Comparison of ENCODE assay signal across 22 cellular contexts in the genomic region with DNA sequence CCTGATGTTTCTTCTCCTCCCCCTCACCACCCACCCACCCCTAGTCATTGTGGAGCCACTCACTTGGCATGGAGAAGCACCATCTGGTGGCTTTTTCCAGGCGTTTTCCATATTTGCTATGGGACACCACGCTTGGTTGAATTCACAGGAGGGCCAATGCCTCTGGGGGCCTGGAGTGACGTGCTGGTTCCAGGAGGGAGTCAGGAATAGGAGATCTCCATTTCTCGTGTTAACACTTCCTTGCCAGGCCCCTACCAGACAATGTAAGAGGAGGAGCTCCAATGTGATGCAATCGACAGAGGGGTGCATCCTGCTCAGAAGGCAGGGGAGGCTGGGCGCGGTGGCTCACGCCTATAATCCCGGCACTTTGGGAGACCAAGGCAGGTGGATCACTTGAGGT. TPM values are rescaled to one million over a fixed set of nuclear protein-coding genes. Genes with fewer than 3 reads are reported as not detected.
DNase-seq lines count a peak whose midpoint lies in the region; ATAC-seq lines count a peak whose summit lies in the region.
"Had no signal": no experiment of that assay in that cellular context is flagged by ENCODE, and none has a peak within 500 bp of the region (broad histone marks: within the 10 kb centered on the region; RNA-seq: fewer than 3 reads in every experiment).

No MANE protein-coding gene starts in this region.

- H3K27me3 Mint-ChIP-seq in T-helper 17 cell = no peaks in the 10 kb centered on the region
- no peaks in the 10 kb centered on the region for H3K27me3 Mint-ChIP-seq in activated naive CD8-positive, alpha-beta T cell treated with anti-CD3 and anti-CD28 coated beads for 36 hours
- H3K27me3 Mint-ChIP-seq: dendritic cell treated with granulocyte-macrophage colony-stimulating factor and Interleukin-4, amounts not matched to agents 40 ng/mL and 50 ng/mL, for 4 days; memory B cell; naive thymus-derived CD8-positive, alpha-beta T cell had no signal

- DNase-seq in NCI-H1092 (lab: John Stamatoyannopoulos, UW) (peak; percentile 60), NCI-H510A (lab: John Stamatoyannopoulos, UW) (peak; percentile 93), dermis blood vessel endothelial cell (peak; percentile 56), T-helper 17 cell (no peak), NOMO-1 (lab: John Stamatoyannopoulos, UW; ENCODE audit: unreplicated experiment in 2 of 2) (no peak), SW 1271 (lab: John Stamatoyannopoulos, UW) (no peak)
- DNase-seq in activated naive CD8-positive, alpha-beta T cell treated with anti-CD3 and anti-CD28 coated beads for 36 hours = no peak
- DNase-seq: activated CD8-positive, alpha-beta memory T cell treated with anti-CD3 and anti-CD28 coated beads for 24 hours; foreskin melanocyte; HFFc6; naive thymus-derived CD8-positive, alpha-beta T cell; NCI-H2081 treated with DMSO at 0.1 percent for 48 hours; stimulated activated CD4-positive, alpha-beta T cell treated with anti-CD3 and anti-CD28 coated beads, Interleukin-4, amount 100 ng/mL, for 24 hours had no signal

- no peak for ATAC-seq in T-helper 17 cell
- ATAC-seq: activated CD4-positive, CD25-positive, alpha-beta regulatory T cell treated with anti-CD3 and anti-CD28 coated beads, Interleukin-2, amount 50 U/mL, for 24 hours; naive thymus-derived CD8-positive, alpha-beta T cell; Right ventricle myocardium inferior had no signal

- H3K9me3 Mint-ChIP-seq in activated naive CD8-positive, alpha-beta T cell treated with anti-CD3 and anti-CD28 coated beads for 36 hours = no peaks in the 10 kb centered on the region
- H3K9me3 Mint-ChIP-seq: activated T-helper 1 cell treated with anti-CD3 and anti-CD28 coated beads, Interleukin-12 subunit alpha, Interleukin-12 subunit beta, Interleukin-2, Interleukin-4 antibody, amounts not matched to agents 30 ng/mL and 10 ng/mL and 1 ng/mL, durations not matched to agents 14 hours and 24 hours and 36 hours; dendritic cell treated with granulocyte-macrophage colony-stimulating factor and Interleukin-4, amounts not matched to agents 40 ng/mL and 50 ng/mL, for 4 days; HFFc6; memory B cell; naive thymus-derived CD8-positive, alpha-beta T cell; T-helper 2 cell treated with Interferon-gamma antibody and Interleukin-4, amounts not matched to agents 5 μg/mL and 100 μg/mL, for 36 hours had no signal

- H3K9me3 ChIP-seq in BLaER1 treated with 17β-estradiol and CSF1 and Interleukin-3, amounts not matched to agents 10 nM and 100 nM (replicated peaks in 1 of 11) = peaks cover 0 to 10% (median 7%) of the 10 kb centered on the region in 11 experiments; a peak in 11 of 22 replicates
- H3K9me3 ChIP-seq in T-helper 17 cell (ENCODE audit: control insufficient read depth, low read length, poor library complexity, severe bottlenecking) = no peaks in the 10 kb centered on the region
- H3K9me3 ChIP-seq: prostate gland had no signal

- no peak overlapping the region for H3K4me3 Mint-ChIP-seq in T-helper 17 cell
- no peak overlapping the region for H3K4me3 Mint-ChIP-seq in activated naive CD8-positive, alpha-beta T cell treated with anti-CD3 and anti-CD28 coated beads for 36 hours
- H3K4me3 Mint-ChIP-seq: activated T-helper 1 cell treated with anti-CD3 and anti-CD28 coated beads, Interleukin-12 subunit alpha, Interleukin-12 subunit beta, Interleukin-2, Interleukin-4 antibody, amounts not matched to agents 30 ng/mL and 10 ng/mL and 1 ng/mL, durations not matched to agents 14 hours and 24 hours and 36 hours; dendritic cell treated with granulocyte-macrophage colony-stimulating factor and Interleukin-4, amounts not matched to agents 40 ng/mL and 50 ng/mL, for 4 days; HFFc6; memory B cell; naive thymus-derived CD8-positive, alpha-beta T cell; T-helper 2 cell treated with Interferon-gamma antibody and Interleukin-4, amounts not matched to agents 5 μg/mL and 100 μg/mL, for 36 hours had no signal

- H3K27ac ChIP-seq in BLaER1 treated with 17β-estradiol and CSF1 and Interleukin-3, amounts not matched to agents 10 nM and 100 nM = no peak overlapping the region
- H3K27ac ChIP-seq: prostate gland, skin epidermis had no signal

- H3K4me2 ChIP-seq in BLaER1 treated with 17β-estradiol and CSF1 and Interleukin-3, amounts not matched to agents 10 nM and 100 nM = peak overlapping the region in 6 of 11 experiments; percentile 2 to 66 (median 26); a peak in 4 of 22 replicates

- no peak overlapping the region for H3K9ac ChIP-seq in BLaER1 treated with 17β-estradiol and CSF1 and Interleukin-3, amounts not matched to agents 10 nM and 100 nM

- H3K36me3 Mint-ChIP-seq in T-helper 17 cell (ENCODE audit: low read depth) = no peaks in the 10 kb centered on the region
- no peaks in the 10 kb centered on the region for H3K36me3 Mint-ChIP-seq in activated naive CD8-positive, alpha-beta T cell treated with anti-CD3 and anti-CD28 coated beads for 36 hours
- H3K36me3 Mint-ChIP-seq: naive thymus-derived CD8-positive, alpha-beta T cell had no signal

- H3K36me3 ChIP-seq in BLaER1 treated with 17β-estradiol and CSF1 and Interleukin-3, amounts not matched to agents 10 nM and 100 nM = no peaks in the 10 kb centered on the region
- H3K36me3 ChIP-seq: prostate gland had no signal

- H3K4me1 Mint-ChIP-seq in T-helper 17 cell = peaks cover 2% of the 10 kb centered on the region
- H3K4me1 Mint-ChIP-seq in activated naive CD8-positive, alpha-beta T cell treated with anti-CD3 and anti-CD28 coated beads for 36 hours = peaks cover 1% of the 10 kb centered on the region

- no peak overlapping the region for H3K4me3 ChIP-seq in BLaER1 treated with 17β-estradiol and CSF1 and Interleukin-3, amounts not matched to agents 10 nM and 100 nM
- H3K4me3 ChIP-seq: prostate gland, skin epidermis had no signal

- H4K20me1 ChIP-seq in BLaER1 treated with 17β-estradiol and CSF1 and Interleukin-3, amounts not matched to agents 10 nM and 100 nM = no peaks in the 10 kb centered on the region

- H3K27ac Mint-ChIP-seq in T-helper 17 cell = no peak overlapping the region
- no peak overlapping the region for H3K27ac Mint-ChIP-seq in activated naive CD8-positive, alpha-beta T cell treated with anti-CD3 and anti-CD28 coated beads for 36 hours
- H3K27ac Mint-ChIP-seq: activated T-helper 1 cell treated with anti-CD3 and anti-CD28 coated beads, Interleukin-12 subunit alpha, Interleukin-12 subunit beta, Interleukin-2, Interleukin-4 antibody, amounts not matched to agents 30 ng/mL and 10 ng/mL and 1 ng/mL, durations not matched to agents 14 hours and 24 hours and 36 hours; dendritic cell treated with granulocyte-macrophage colony-stimulating factor and Interleukin-4, amounts not matched to agents 40 ng/mL and 50 ng/mL, for 4 days; HFFc6; memory B cell; naive thymus-derived CD8-positive, alpha-beta T cell; T-helper 2 cell treated with Interferon-gamma antibody and Interleukin-4, amounts not matched to agents 5 μg/mL and 100 μg/mL, for 36 hours had no signal

- H3K27me3 ChIP-seq in BLaER1 treated with 17β-estradiol and CSF1 and Interleukin-3, amounts not matched to agents 10 nM and 100 nM = no peaks in the 10 kb centered on the region

- peaks cover 29 to 58% (median 52%) of the 10 kb centered on the region in 10 experiments for H3K4me1 ChIP-seq in BLaER1 treated with 17β-estradiol and CSF1 and Interleukin-3, amounts not matched to agents 10 nM and 100 nM
- H3K4me1 ChIP-seq: prostate gland had no signal

RNA-seq across cellular contexts. Expression of a gene that starts 21.6 kb away (rescaled TPM):
- total RNA-seq in dermis blood vessel endothelial cell (1.5 and 18.4 TPM in 2 replicates), T-helper 17 cell (10 to 100 TPM in 1 of 2 donors, 1 to 10 TPM in 1; 9.2 to 11.4 TPM)
- 10 to 100 TPM; 28.6 to 29.7 TPM for total RNA-seq in activated naive CD8-positive, alpha-beta T cell treated with anti-CD3 and anti-CD28 coated beads for 36 hours
- total RNA-seq: HFFc6; naive thymus-derived CD8-positive, alpha-beta T cell had no signal

Comparison
In these comparisons a context has a peak if more than half of its experiments do, and no peak if none do; other contexts are left out.
1. DNase-seq: peak in NCI-H1092 (single experiment), NCI-H510A (single experiment) and dermis blood vessel endothelial cell (single experiment); none in T-helper 17 cell (0 of 3), NOMO-1 (0 of 2), activated naive CD8-positive, alpha-beta T cell treated with anti-CD3 and anti-CD28 coated beads for 36 hours (single experiment) and SW 1271 (0 of 2).